Comparison of ENCODE assay signal across 17 cellular contexts in genomic region chr14:47948981-47949380, GRCh38.
DNase-seq lines count a peak whose midpoint lies in the region; ATAC-seq and TF ChIP-seq lines count a peak whose summit lies in the region.
"Had no signal": no experiment of that assay in that cellular context is flagged by ENCODE, and none has a peak within 500 bp of the region (broad histone marks: within the 10 kb centered on the region; RNA-seq: fewer than 3 reads in every experiment).

No MANE protein-coding gene starts in this region.

- H3K36me3 Mint-ChIP-seq in WTC11 (no peaks in the 10 kb centered on the region), natural killer cell (peaks cover 7% of the 10 kb centered on the region)
- H3K36me3 Mint-ChIP-seq: CD8-positive, alpha-beta memory T cell had no signal

- no peaks in the 10 kb centered on the region for H3K9me3 ChIP-seq in ES-I3 (ENCODE audit: control insufficient read depth, insufficient read depth, low read length)
- H3K9me3 ChIP-seq in smooth muscle cell (replicated peaks; ENCODE audit: low read depth), result no peaks in the 10 kb centered on the region
- H3K9me3 ChIP-seq in OCI-LY7 (ENCODE audit: low read length), result no peaks in the 10 kb centered on the region
- H3K9me3 ChIP-seq: BLaER1, HAP-1, Peyer's patch had no signal

- H3K79me2 ChIP-seq in smooth muscle cell (ENCODE audit: low read depth) (no peaks in the 10 kb centered on the region), OCI-LY7 (ENCODE audit: insufficient read depth, low read depth, low read length) (no peaks in the 10 kb centered on the region)

- H3K4me2 ChIP-seq in smooth muscle cell (no peak overlapping the region), OCI-LY7 (ENCODE audit: low read length) (no peak overlapping the region)
- H3K4me2 ChIP-seq: BLaER1 had no signal

- ATAC-seq in WTC11, result peak; percentile 80
- ATAC-seq in natural killer cell, result no peak

- H3F3A ChIP-seq in smooth muscle cell (ENCODE audit: low read depth), result no peaks in the 10 kb centered on the region

- no TSS peak for BruUV-seq in OCI-LY7 (replicated peaks; lab: Mats Ljungman, UMichigan)

- H2AFZ ChIP-seq in smooth muscle cell (ENCODE audit: low read depth) (peak overlapping the region; percentile 3), OCI-LY7 (ENCODE audit: low read length) (no peak overlapping the region)

- POLR2A ChIA-PET in WTC11 (lab: Charles Lee) (no interaction called here), OCI-LY7 (lab: Charles Lee) (interaction anchor here (0.6 kb wide), 1 partner anchor 400 kb away, joined by 3 read pairs; no protein-coding TSS in a partner anchor)

- H3K9me2 ChIP-seq in OCI-LY7 (ENCODE audit: insufficient read depth, low read length), result no peaks in the 10 kb centered on the region

- no peaks in the 10 kb centered on the region for H3K4me1 Mint-ChIP-seq in WTC11
- H3K4me1 Mint-ChIP-seq in natural killer cell, result no peaks in the 10 kb centered on the region
- H3K4me1 Mint-ChIP-seq: CD8-positive, alpha-beta memory T cell had no signal

- no peak overlapping the region for H3K27ac ChIP-seq in smooth muscle cell (ENCODE audit: low read depth)
- H3K27ac ChIP-seq in OCI-LY7 (ENCODE audit: low read depth, low read length, poor library complexity, severe bottlenecking), result no peak overlapping the region
- H3K27ac ChIP-seq: BLaER1, Peyer's patch had no signal

- H3K9ac ChIP-seq in ES-I3 (ENCODE audit: low read depth, low read length) (peak overlapping the region; percentile 54; the same call in 1 of the 2 replicates), smooth muscle cell (ENCODE audit: low read depth) (no peak overlapping the region)
- H3K9ac ChIP-seq: BLaER1 had no signal

- 63% methylated on average over 7 of the region's 7 CpGs for WGBS in smooth muscle cell (ENCODE audit: low lambda C conversion rate)

- intact Hi-C loops in natural killer cell (cut with micrococcal nuclease), result no loop called here
- intact Hi-C loops in OCI-LY7 (cut with micrococcal nuclease; ENCODE audit: unreplicated experiment), result no loop called here

- H3K27me3 ChIP-seq in smooth muscle cell (ENCODE audit: low read depth), result no peaks in the 10 kb centered on the region
- H3K27me3 ChIP-seq: BLaER1, Peyer's patch had no signal

- H3K36me3 ChIP-seq in ES-I3 (ENCODE audit: insufficient read depth, low read length), result no peaks in the 10 kb centered on the region
- H3K36me3 ChIP-seq in smooth muscle cell (ENCODE audit: low read depth), result no peaks in the 10 kb centered on the region
- no peaks in the 10 kb centered on the region for H3K36me3 ChIP-seq in OCI-LY7 (ENCODE audit: insufficient read depth, low read length)
- H3K36me3 ChIP-seq: BLaER1, HAP-1, Peyer's patch had no signal

- CTCF ChIA-PET in WTC11 (lab: Charles Lee), result no interaction called here
- CTCF ChIA-PET in OCI-LY7 (lab: Charles Lee; ENCODE audit: unreplicated experiment), result no interaction called here

- no peaks in the 10 kb centered on the region for H3K4me1 ChIP-seq in ES-I3 (ENCODE audit: insufficient read depth, low read length)
- H3K4me1 ChIP-seq in smooth muscle cell (ENCODE audit: low read depth), result no peaks in the 10 kb centered on the region
- H3K4me1 ChIP-seq in OCI-LY7 (ENCODE audit: insufficient read depth, low read length, poor library complexity, severe bottlenecking), result no peaks in the 10 kb centered on the region
- H3K4me1 ChIP-seq: HAP-1, Peyer's patch had no signal

- H3K4me3 Mint-ChIP-seq in WTC11 (no peak overlapping the region), natural killer cell (no peak overlapping the region)
- H3K4me3 Mint-ChIP-seq: CD8-positive, alpha-beta memory T cell had no signal

- H3K27me3 Mint-ChIP-seq in WTC11 (ENCODE audit: low read depth) (no peaks in the 10 kb centered on the region), natural killer cell (ENCODE audit: low read depth in 2 of 2) (no peaks in the 10 kb centered on the region)
- H3K27me3 Mint-ChIP-seq: CD8-positive, alpha-beta memory T cell had no signal

- H3K9me3 Mint-ChIP-seq in WTC11 (peaks cover 15% of the 10 kb centered on the region), natural killer cell (peaks cover 0 to 2% of the 10 kb centered on the region in 2 donors)

- H3K4me3 ChIP-seq in smooth muscle cell (no peak overlapping the region), OCI-LY7 (ENCODE audit: low read depth, low read length, poor library complexity, severe bottlenecking) (no peak overlapping the region)
- H3K4me3 ChIP-seq: BLaER1, HAP-1, Peyer's patch had no signal

- H3K27ac Mint-ChIP-seq in WTC11 (no peak overlapping the region), natural killer cell (no peak overlapping the region)
- H3K27ac Mint-ChIP-seq: CD8-positive, alpha-beta memory T cell had no signal

- peak; percentile 94 for DNase-seq in NCI-H69 (lab: John Stamatoyannopoulos, UW)
- peak; percentile 18 for DNase-seq in WTC11 (ENCODE audit: low spot score)
- DNase-seq in smooth muscle cell (lab: John Stamatoyannopoulos, UW; ENCODE audit: unreplicated experiment), result no peak
- no peak for DNase-seq in natural killer cell
- DNase-seq in NCI-H446 treated with DMSO at 0.1 percent for 48 hours (lab: John Stamatoyannopoulos, UW), result no peak
- DNase-seq in OCI-LY7 (ENCODE audit: low spot score), result no peak
- DNase-seq: CD8-positive, alpha-beta memory T cell; IMR-90; Kasumi-1; NCI-H1417 treated with DMSO at 0.1 percent for 48 hours; NCI-H2029; NCI-H510A treated with DMSO at 0.1 percent for 48 hours; Peyer's patch; Right ventricle myocardium superior had no signal

- TF ChIP-seq CTCF in WTC11 (IDR thresholded peaks at IDR 0.05) (no peak), smooth muscle cell (IDR thresholded peaks at IDR 0.05; ENCODE audit: borderline replicate concordance, insufficient read depth, poor library complexity, severe bottlenecking) (no peak), natural killer cell (IDR thresholded peaks at IDR 0.05) (no peak), OCI-LY7 (conservative IDR thresholded peaks at IDR 0.05; ENCODE audit: low read length) (no peak)

- H4K20me1 ChIP-seq in smooth muscle cell (ENCODE audit: low read depth) (no peaks in the 10 kb centered on the region), OCI-LY7 (ENCODE audit: insufficient read depth, low read length) (no peaks in the 10 kb centered on the region)
- H4K20me1 ChIP-seq: BLaER1 had no signal

TF ChIP-seq in WTC11, 78 proteins besides CTCF, POLR2A, EP300 and RAD21:
- TF ChIP-seq, protein P1, sequence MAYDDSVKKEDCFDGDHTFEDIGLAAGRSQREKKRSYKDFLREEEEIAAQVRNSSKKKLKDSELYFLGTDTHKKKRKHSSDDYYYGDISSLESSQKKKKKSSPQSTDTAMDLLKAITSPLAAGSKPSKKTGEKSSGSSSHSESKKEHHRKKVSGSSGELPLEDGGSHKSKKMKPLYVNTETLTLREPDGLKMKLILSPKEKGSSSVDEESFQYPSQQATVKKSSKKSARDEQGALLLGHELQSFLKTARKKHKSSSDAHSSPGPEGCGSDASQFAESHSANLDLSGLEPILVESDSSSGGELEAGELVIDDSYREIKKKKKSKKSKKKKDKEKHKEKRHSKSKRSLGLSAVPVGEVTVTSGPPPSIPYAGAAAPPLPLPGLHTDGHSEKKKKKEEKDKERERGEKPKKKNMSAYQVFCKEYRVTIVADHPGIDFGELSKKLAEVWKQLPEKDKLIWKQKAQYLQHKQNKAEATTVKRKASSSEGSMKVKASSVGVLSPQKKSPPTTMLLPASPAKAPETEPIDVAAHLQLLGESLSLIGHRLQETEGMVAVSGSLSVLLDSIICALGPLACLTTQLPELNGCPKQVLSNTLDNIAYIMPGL (CRISPR knock-in tag; IDR thresholded peaks at IDR 0.05), result no peak
- TF ChIP-seq CBFB (CRISPR knock-in tag; IDR thresholded peaks at IDR 0.05; ENCODE audit: low read depth), result no peak
TF ChIP-seq in WTC11: peak in this region for 0.

Comparison
In these comparisons a context has a peak if more than half of its experiments do, and no peak if none do; other contexts are left out.
1. DNase-seq: peak in NCI-H69 (single experiment) and WTC11 (single experiment); none in smooth muscle cell (single experiment), natural killer cell (single experiment), NCI-H446 treated with DMSO at 0.1 percent for 48 hours (single experiment) and OCI-LY7 (single experiment).